13 cellular contexts compared by ENCODE assay signal in genomic region chr11:115672999-115673411, GRCh38.
DNase-seq lines count a peak whose midpoint lies in the region; ATAC-seq and TF ChIP-seq lines count a peak whose summit lies in the region.
"Had no signal": no experiment of that assay in that cellular context is flagged by ENCODE, and none has a peak within 500 bp of the region (broad histone marks: within the 10 kb centered on the region; RNA-seq: fewer than 3 reads in every experiment).

No MANE protein-coding gene starts in this region.

- H3K27me3 ChIP-seq in SJCRH30 (no peaks in the 10 kb centered on the region), psoas muscle (ENCODE audit: insufficient read depth in 3 of 3, low read length in 2 of 3) (no peaks in the 10 kb centered on the region), ascending aorta (no peaks in the 10 kb centered on the region)
- H3K27me3 ChIP-seq: Peyer's patch had no signal

- ATAC-seq in Right ventricle myocardium superior (ENCODE audit: poor library complexity): peak; percentile 90
- ATAC-seq in psoas muscle: peak; percentile 65 to 86 (median 79)

- DNase-seq in GM04503 (ENCODE audit: low read depth) (peak; percentile 27), SJCRH30 (peak; percentile 16 to 46), Right ventricle myocardium superior (peak; percentile 46), psoas muscle (peak; percentile 21 to 63), RPMI8226 (no peak), ascending aorta (ENCODE audit: low spot score in 2 of 2) (no peak), NCI-H510A (lab: John Stamatoyannopoulos, UW) (no peak), HK-2 (ENCODE audit: unreplicated experiment) (no peak)
- DNase-seq: activated T-cell treated with anti-CD3 and anti-CD28 coated beads, Interleukin-2, amount 50 U/mL, for 48 hours; GOT3; NCI-H2029; Peyer's patch; stimulated activated CD4-positive, alpha-beta T cell treated with anti-CD3 and anti-CD28 coated beads, Interleukin-4, amount 100 ng/mL, for 1 hour had no signal

- H3K9me3 ChIP-seq in SJCRH30 (replicated peaks): no peaks in the 10 kb centered on the region
- no peaks in the 10 kb centered on the region for H3K9me3 ChIP-seq in psoas muscle
- H3K9me3 ChIP-seq in ascending aorta: no peaks in the 10 kb centered on the region
- H3K9me3 ChIP-seq: Peyer's patch had no signal

- H3K27ac ChIP-seq in SJCRH30: no peak overlapping the region
- no peak overlapping the region for H3K27ac ChIP-seq in psoas muscle
- H3K27ac ChIP-seq in ascending aorta: no peak overlapping the region
- H3K27ac ChIP-seq: Peyer's patch had no signal

- peaks cover 34% of the 10 kb centered on the region for H3K4me1 ChIP-seq in SJCRH30
- no peaks in the 10 kb centered on the region for H3K4me1 ChIP-seq in psoas muscle
- H3K4me1 ChIP-seq in ascending aorta: no peaks in the 10 kb centered on the region
- H3K4me1 ChIP-seq: Peyer's patch had no signal

- intact Hi-C loops in Right ventricle myocardium superior (cut with DNase I): loop anchor here (10.0 kb wide), 2 partner anchors 168 to 348 kb away; partner anchors contain the start of gene CADM1
- intact Hi-C loops in psoas muscle (cut with DNase I): no loop called here
- intact Hi-C loops in ascending aorta (cut with DNase I): no loop called here

- H3K36me3 ChIP-seq in SJCRH30 (no peaks in the 10 kb centered on the region), psoas muscle (ENCODE audit: insufficient read depth in 1 of 2, low read depth in 1 of 2) (no peaks in the 10 kb centered on the region), ascending aorta (no peaks in the 10 kb centered on the region)
- H3K36me3 ChIP-seq: Peyer's patch had no signal

- H3K4me3 ChIP-seq in SJCRH30 (no peak overlapping the region), psoas muscle (no peak overlapping the region), ascending aorta (no peak overlapping the region)
- H3K4me3 ChIP-seq: Peyer's patch had no signal

- 39 to 54% (median 45%) methylated on average over 4 of the region's 4 CpGs for WGBS in psoas muscle, 3 donors

- TF ChIP-seq CTCF in psoas muscle (IDR thresholded peaks at IDR 0.05) (no peak), ascending aorta (IDR thresholded peaks at IDR 0.05) (no peak)

Comparison
In these comparisons a context has a peak if more than half of its experiments do, and no peak if none do; other contexts are left out.
1. DNase-seq: peak in GM04503 (single experiment), SJCRH30 (2 of 2), Right ventricle myocardium superior (single experiment) and psoas muscle (2 of 2); none in RPMI8226 (single experiment), ascending aorta (0 of 2), NCI-H510A (single experiment) and HK-2 (single experiment).